Comparison of ENCODE assay signal across 19 cellular contexts in genomic region chr6:127793396-127793795, GRCh38.
"Had no signal": no experiment of that assay in that cellular context is flagged by ENCODE, and none has a peak within 500 bp of the region (broad histone marks: within the 10 kb centered on the region; RNA-seq: fewer than 3 reads in every experiment).

No MANE protein-coding gene starts in this region.

- H3K4me3 ChIP-seq: adrenal gland, coronary artery, gastrocnemius medialis, heart right ventricle, mucosa of descending colon, SJCRH30, spleen, thoracic aorta had no signal

- H3K9me3 Mint-ChIP-seq: activated T-helper 2 cell treated with anti-CD3 and anti-CD28 coated beads, Interferon-gamma antibody, Interleukin-2, Interleukin-4, amounts not matched to agents 10 μg/mL and 5 μg/mL and 100 μg/mL, durations not matched to agents 14 hours and 24 hours and 36 hours; natural killer cell treated with Interleukin-12 subunit alpha and Interleukin-12 subunit beta and Interleukin-15 and Interleukin-18, amount 100 ng/mL, for 72 hours had no signal

- H3K4me3 Mint-ChIP-seq: natural killer cell treated with Interleukin-12 subunit alpha and Interleukin-12 subunit beta and Interleukin-15 and Interleukin-18, amount 100 ng/mL, for 72 hours had no signal

- H3K4me1 ChIP-seq: adrenal gland, gastrocnemius medialis, heart right ventricle, SJCRH30 had no signal

- DNase-seq: activated CD4-positive, alpha-beta T cell treated with anti-CD3 and anti-CD28 coated beads for 48 hours; adrenal gland; caudate nucleus; effector CD4-positive, alpha-beta T cell; gastrocnemius medialis; heart right ventricle; mammary epithelial cell; mucosa of descending colon; SJCRH30; spleen; stimulated activated CD4-positive, alpha-beta T cell treated with anti-CD3 and anti-CD28 coated beads, Interleukin-1b, Interleukin-23, amount 100 ng/mL, for 48 hours; T1000; WERI-Rb-1 had no signal

- H3K27ac Mint-ChIP-seq: activated T-helper 2 cell treated with anti-CD3 and anti-CD28 coated beads, Interferon-gamma antibody, Interleukin-2, Interleukin-4, amounts not matched to agents 10 μg/mL and 5 μg/mL and 100 μg/mL, durations not matched to agents 14 hours and 24 hours and 36 hours; natural killer cell treated with Interleukin-12 subunit alpha and Interleukin-12 subunit beta and Interleukin-15 and Interleukin-18, amount 100 ng/mL, for 72 hours had no signal

- H3K27me3 ChIP-seq: adrenal gland, gastrocnemius medialis, heart right ventricle, SJCRH30, spleen had no signal

- H3K9me3 ChIP-seq: adrenal gland, gastrocnemius medialis, heart right ventricle, mucosa of descending colon, SJCRH30, spleen, thoracic aorta had no signal

- H3K36me3 ChIP-seq: adrenal gland, gastrocnemius medialis, heart right ventricle, SJCRH30, spleen, thoracic aorta, WERI-Rb-1 had no signal

- ATAC-seq: gastrocnemius medialis; heart right ventricle; left lobe of liver; mucosa of descending colon; natural killer cell treated with Interleukin-12 subunit alpha and Interleukin-12 subunit beta and Interleukin-15 and Interleukin-18, amount 100 ng/mL, for 72 hours; sciatic nerve had no signal

- H3K27ac ChIP-seq: adrenal gland, coronary artery, gastrocnemius medialis, heart right ventricle, SJCRH30, spleen, thoracic aorta, WERI-Rb-1 had no signal

- H3K36me3 Mint-ChIP-seq: natural killer cell treated with Interleukin-12 subunit alpha and Interleukin-12 subunit beta and Interleukin-15 and Interleukin-18, amount 100 ng/mL, for 72 hours had no signal

- H3K27me3 Mint-ChIP-seq: natural killer cell treated with Interleukin-12 subunit alpha and Interleukin-12 subunit beta and Interleukin-15 and Interleukin-18, amount 100 ng/mL, for 72 hours had no signal
